ENCODE assay signal across 13 cellular contexts in genomic region chr5:154770111-154770510, GRCh38. TPM values are rescaled to one million over a fixed set of nuclear protein-coding genes. Genes with fewer than 3 reads are reported as not detected.
A peak's percentile ranks its signal among the peaks of the same experiment; 100 is the strongest.
DNase-seq lines count a peak whose midpoint lies in the region; ATAC-seq and TF ChIP-seq lines count a peak whose summit lies in the region.
"Had no signal": no experiment of that assay in that cellular context is flagged by ENCODE, and none has a peak within 500 bp of the region (broad histone marks: within the 10 kb centered on the region; RNA-seq: fewer than 3 reads in every experiment).

No MANE protein-coding gene starts in this region.

- no peak overlapping the region for H3K4me3 Mint-ChIP-seq in activated CD8-positive, alpha-beta T cell treated with anti-CD3 and anti-CD28 coated beads, Interleukin-2, amount 10 ng/mL, durations not matched to agents 7 days and 5 days
- peak overlapping the region in 8 of 10 donors; percentile 14 to 79 (median 48) for H3K4me3 Mint-ChIP-seq in naive thymus-derived CD4-positive, alpha-beta T cell

- H3K27ac Mint-ChIP-seq in activated CD8-positive, alpha-beta T cell treated with anti-CD3 and anti-CD28 coated beads, Interleukin-2, amount 10 ng/mL, durations not matched to agents 7 days and 5 days, result peak overlapping the region; percentile 76
- H3K27ac Mint-ChIP-seq in naive thymus-derived CD4-positive, alpha-beta T cell, result peak overlapping the region; percentile 38 to 89 (median 74)

- POLR2A ChIA-PET in activated CD8-positive, alpha-beta T cell treated with anti-CD3 and anti-CD28 coated beads, Interleukin-2, amount 10 ng/mL, durations not matched to agents 7 days and 5 days (lab: Charles Lee), result interaction anchor here (0.8 kb wide), 1 partner anchor 13 kb away, joined by 3 read pairs; no protein-coding TSS in a partner anchor
- POLR2A ChIA-PET in naive thymus-derived CD4-positive, alpha-beta T cell (lab: Charles Lee), result interaction anchor here (0.6 to 0.7 kb wide), 2 partner anchors 10 to 175 kb away, joined by 3 to 6 read pairs; no protein-coding TSS in a partner anchor

- intact Hi-C loops in naive thymus-derived CD4-positive, alpha-beta T cell (cut with micrococcal nuclease), result no loop called here

- DNase-seq in BE2C, result no peak
- DNase-seq in activated CD8-positive, alpha-beta T cell treated with anti-CD3 and anti-CD28 coated beads, Interleukin-2, amount 10 ng/mL, durations not matched to agents 7 days and 5 days, result no peak
- DNase-seq in naive thymus-derived CD4-positive, alpha-beta T cell, result no peak
- no peak for DNase-seq in kidney tubule cell (ENCODE audit: low spot score)
- no peak for DNase-seq in GOT3 (lab: John Stamatoyannopoulos, UW)
- no peak for DNase-seq in foreskin fibroblast
- DNase-seq: DMS153, HCEC 1CT, NCI-H1048, retina had no signal

- H3K36me3 ChIP-seq in BE2C, result peaks cover 14% of the 10 kb centered on the region
- H3K36me3 ChIP-seq in naive thymus-derived CD4-positive, alpha-beta T cell (ENCODE audit: control insufficient read depth in 2 of 3, insufficient read depth in 3 of 3, low read length in 3 of 3), result no peaks in the 10 kb centered on the region

- peaks cover 22% of the 10 kb centered on the region for H3K36me3 Mint-ChIP-seq in activated CD8-positive, alpha-beta T cell treated with anti-CD3 and anti-CD28 coated beads, Interleukin-2, amount 10 ng/mL, durations not matched to agents 7 days and 5 days (ENCODE audit: low read depth)
- H3K36me3 Mint-ChIP-seq in naive thymus-derived CD4-positive, alpha-beta T cell, result peaks cover 0 to 11% (median 0%) of the 10 kb centered on the region in 5 donors

- no peaks in the 10 kb centered on the region for H3K9me3 Mint-ChIP-seq in activated CD8-positive, alpha-beta T cell treated with anti-CD3 and anti-CD28 coated beads, Interleukin-2, amount 10 ng/mL, durations not matched to agents 7 days and 5 days (ENCODE audit: insufficient read depth)
- H3K9me3 Mint-ChIP-seq in naive thymus-derived CD4-positive, alpha-beta T cell, result no peaks in the 10 kb centered on the region

- H3K4me1 Mint-ChIP-seq in activated CD8-positive, alpha-beta T cell treated with anti-CD3 and anti-CD28 coated beads, Interleukin-2, amount 10 ng/mL, durations not matched to agents 7 days and 5 days (ENCODE audit: low read depth), result peaks cover 68% of the 10 kb centered on the region
- peaks cover 64 to 96% (median 88%) of the 10 kb centered on the region in 7 donors for H3K4me1 Mint-ChIP-seq in naive thymus-derived CD4-positive, alpha-beta T cell

- H3K27me3 ChIP-seq in BE2C, result no peaks in the 10 kb centered on the region
- H3K27me3 ChIP-seq in naive thymus-derived CD4-positive, alpha-beta T cell (ENCODE audit: control insufficient read depth in 2 of 2, insufficient read depth in 2 of 2, low read length in 2 of 2), result no peaks in the 10 kb centered on the region

- no peaks in the 10 kb centered on the region for H3K9me3 ChIP-seq in BE2C
- no peaks in the 10 kb centered on the region for H3K9me3 ChIP-seq in naive thymus-derived CD4-positive, alpha-beta T cell (ENCODE audit: control insufficient read depth in 2 of 3, low read length in 3 of 3)

- CTCF ChIA-PET in activated CD8-positive, alpha-beta T cell treated with anti-CD3 and anti-CD28 coated beads, Interleukin-2, amount 10 ng/mL, durations not matched to agents 7 days and 5 days (lab: Charles Lee), result interaction anchor here (0.6 to 0.9 kb wide), 2 partner anchors 13 to 40 kb away, joined by 3 read pairs; no protein-coding TSS in a partner anchor
- CTCF ChIA-PET in naive thymus-derived CD4-positive, alpha-beta T cell (lab: Charles Lee), result interaction anchor here (1.1 kb wide), 1 partner anchor 31 kb away, joined by 3 read pairs; no protein-coding TSS in a partner anchor

- no peaks in the 10 kb centered on the region for H3K27me3 Mint-ChIP-seq in activated CD8-positive, alpha-beta T cell treated with anti-CD3 and anti-CD28 coated beads, Interleukin-2, amount 10 ng/mL, durations not matched to agents 7 days and 5 days (ENCODE audit: low read depth)
- H3K27me3 Mint-ChIP-seq in naive thymus-derived CD4-positive, alpha-beta T cell, result no peaks in the 10 kb centered on the region

- no peak for TF ChIP-seq CTCF in BE2C (IDR thresholded peaks at IDR 0.05; ENCODE audit: low read depth, low read length)
- no peak for TF ChIP-seq CTCF in foreskin fibroblast (IDR thresholded peaks at IDR 0.05; ENCODE audit: low read depth, low read length)

- peak overlapping the region; percentile 33 for H3K27ac ChIP-seq in naive thymus-derived CD4-positive, alpha-beta T cell (ENCODE audit: low read depth, low read length)
- H3K27ac ChIP-seq: epithelial cell of prostate had no signal

- H3K4me1 ChIP-seq in BE2C, result peaks cover 47% of the 10 kb centered on the region
- H3K4me1 ChIP-seq in naive thymus-derived CD4-positive, alpha-beta T cell (ENCODE audit: control insufficient read depth in 2 of 2, insufficient read depth in 2 of 2, low read length in 2 of 2), result peaks cover 53 to 85% of the 10 kb centered on the region in 2 donors

- ATAC-seq in GM18511 (IDR thresholded peaks at IDR 0.05; ENCODE audit: unreplicated experiment), result peak; percentile 38
- ATAC-seq in activated CD8-positive, alpha-beta T cell treated with anti-CD3 and anti-CD28 coated beads, Interleukin-2, amount 10 ng/mL, durations not matched to agents 7 days and 5 days, result no peak
- peak; percentile 38 for ATAC-seq in naive thymus-derived CD4-positive, alpha-beta T cell
- no peak for ATAC-seq in GM18517 (IDR thresholded peaks at IDR 0.05; ENCODE audit: unreplicated experiment)

- peak overlapping the region; percentile 12; the same call in 1 of the 2 replicates for H3K4me3 ChIP-seq in BE2C (ENCODE audit: low read depth, low read length)
- no peak overlapping the region for H3K4me3 ChIP-seq in naive thymus-derived CD4-positive, alpha-beta T cell (ENCODE audit: low read length)
- no peak overlapping the region for H3K4me3 ChIP-seq in foreskin fibroblast (ENCODE audit: low read depth in 1 of 2, low read length in 2 of 2)

RNA-seq across cellular contexts. Expression of gene LARP1, which starts 14.9 kb away (rescaled TPM):
- 265 TPM for polyA plus RNA-seq in BE2C (2012; ENCODE audit: insufficient read depth, insufficient read length, low read depth)
- total RNA-seq in activated CD8-positive, alpha-beta T cell treated with anti-CD3 and anti-CD28 coated beads, Interleukin-2, amount 10 ng/mL, durations not matched to agents 7 days and 5 days, result 100 to 1,000 TPM; 201 to 208 TPM
- 100 to 1,000 TPM; 127 to 217 (median 176) TPM for total RNA-seq in naive thymus-derived CD4-positive, alpha-beta T cell
- polyA plus RNA-seq in naive thymus-derived CD4-positive, alpha-beta T cell, result 10 to 100 TPM; 12.2 to 28.0 TPM

Comparison
In these comparisons a context has a peak if more than half of its experiments do, and no peak if none do; other contexts are left out.
1. ATAC-seq: peak in GM18511 (single experiment) and naive thymus-derived CD4-positive, alpha-beta T cell (single experiment); none in activated CD8-positive, alpha-beta T cell treated with anti-CD3 and anti-CD28 coated beads, Interleukin-2, amount 10 ng/mL, durations not matched to agents 7 days and 5 days (single experiment) and GM18517 (single experiment).